Comparison of ENCODE assay signal across 9 cellular contexts in the genomic region with DNA sequence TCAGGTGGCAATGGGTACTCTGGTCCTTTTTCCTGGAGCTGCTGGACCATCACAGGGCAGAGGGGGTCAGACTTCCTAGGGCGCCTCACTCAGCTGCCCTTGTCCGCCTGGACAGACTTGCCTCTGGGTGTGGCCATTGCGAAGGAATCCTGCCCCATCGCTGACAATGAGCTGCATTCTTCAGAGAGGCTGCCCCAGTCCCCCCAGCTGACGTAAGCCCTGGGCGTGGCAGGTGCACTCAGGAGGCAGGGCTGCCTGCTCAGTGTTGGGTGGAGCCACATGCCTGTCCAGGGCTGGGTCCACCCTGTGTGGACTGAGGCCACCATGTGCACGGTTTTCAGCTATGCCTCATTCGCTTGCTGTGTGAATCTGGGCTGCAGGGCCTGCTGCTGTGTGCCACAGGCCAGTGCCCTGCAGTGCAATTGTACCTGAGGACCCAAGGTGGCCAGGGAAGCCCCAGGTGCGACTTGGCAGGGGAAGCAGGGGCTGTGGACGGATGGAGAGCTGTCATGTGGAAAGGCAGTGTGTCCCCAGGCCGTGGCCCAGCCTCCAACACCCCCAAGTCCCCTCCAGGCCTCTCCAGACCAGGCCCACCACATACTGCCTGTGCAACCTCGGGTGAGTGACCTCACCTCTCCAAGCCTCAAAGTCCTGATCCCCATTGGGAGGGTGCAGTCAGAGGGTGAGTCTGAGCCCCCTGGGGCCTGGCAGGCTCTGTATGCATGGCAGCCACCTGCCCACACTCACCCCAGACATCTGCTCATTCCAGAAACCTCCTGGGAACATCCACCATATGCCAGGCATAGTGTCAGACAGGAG. TPM values are rescaled to one million over a fixed set of nuclear protein-coding genes. Genes with fewer than 3 reads are reported as not detected.
DNase-seq lines count a peak whose midpoint lies in the region; ATAC-seq and TF ChIP-seq lines count a peak whose summit lies in the region.
"Had no signal": no experiment of that assay in that cellular context is flagged by ENCODE, and none has a peak within 500 bp of the region (broad histone marks: within the 10 kb centered on the region; RNA-seq: fewer than 3 reads in every experiment).

No MANE protein-coding gene starts in this region.

- H3K27me3 ChIP-seq in kidney epithelial cell (ENCODE audit: control insufficient read depth, insufficient read depth, low read length): no peaks in the 10 kb centered on the region

- no peak overlapping the region for H3K4me3 ChIP-seq in kidney epithelial cell (ENCODE audit: low read depth, low read length)

- peaks cover 53% of the 10 kb centered on the region for H3K4me1 Mint-ChIP-seq in brain
- no peaks in the 10 kb centered on the region for H3K4me1 Mint-ChIP-seq in CD14-positive monocyte

- no peaks in the 10 kb centered on the region for H3K36me3 Mint-ChIP-seq in brain
- no peaks in the 10 kb centered on the region for H3K36me3 Mint-ChIP-seq in CD14-positive monocyte

- no peak for TF ChIP-seq CTCF in brain (conservative IDR thresholded peaks at IDR 0.05)
- no peak for TF ChIP-seq CTCF in kidney epithelial cell (IDR thresholded peaks at IDR 0.05; ENCODE audit: insufficient read depth, low read length, poor library complexity, severe bottlenecking)
- TF ChIP-seq CTCF in CD14-positive monocyte (IDR thresholded peaks at IDR 0.05): no peak

- H3K27me3 Mint-ChIP-seq in brain (no peaks in the 10 kb centered on the region), CD14-positive monocyte (ENCODE audit: low read depth in 3 of 3) (peaks cover 13 to 16% (median 16%) of the 10 kb centered on the region in 3 donors)

- peak overlapping the region in 3 of 5 experiments; percentile 39 to 68 (median 60) for H3K27ac Mint-ChIP-seq in brain
- H3K27ac Mint-ChIP-seq in CD14-positive monocyte: peak overlapping the region in 1 of 7 donors; percentile 33

- no peaks in the 10 kb centered on the region for H3K36me3 ChIP-seq in kidney epithelial cell (ENCODE audit: control insufficient read depth, insufficient read depth, low read length)

- DNase-seq in NCI-H524 (lab: John Stamatoyannopoulos, UW) (peak; percentile 37 to 40), NCI-H524 treated with DMSO at 0.1 percent for 48 hours (lab: John Stamatoyannopoulos, UW) (no peak), kidney epithelial cell (ENCODE audit: low read depth) (peak; percentile 88), ureter (ENCODE audit: low spot score) (peak; percentile 87), CD14-positive monocyte (ENCODE audit: low spot score) (no peak), NK-92 (lab: John Stamatoyannopoulos, UW; ENCODE audit: unreplicated experiment) (no peak)
- DNase-seq: stimulated activated CD4-positive, alpha-beta T cell treated with anti-CD3 and anti-CD28 coated beads, Interleukin-2, amount 100 ng/mL, for 24 hours had no signal

- H3K9me3 Mint-ChIP-seq in brain: peaks cover 0 to 2% (median 0%) of the 10 kb centered on the region in 5 experiments
- no peaks in the 10 kb centered on the region for H3K9me3 Mint-ChIP-seq in CD14-positive monocyte

- intact Hi-C loops in CD14-positive monocyte (cut with micrococcal nuclease): no loop called here

- H3K4me3 Mint-ChIP-seq in brain (no peak overlapping the region), CD14-positive monocyte (no peak overlapping the region)

- ATAC-seq in HG02870 (IDR thresholded peaks at IDR 0.05; ENCODE audit: unreplicated experiment): no peak

RNA-seq across cellular contexts. Expression of a gene that starts 14.0 kb away (rescaled TPM):
- 123 TPM for polyA plus RNA-seq in brain (ENCODE audit: insufficient read depth, low read depth, low replicate concordance)
- 99.6 and 135 TPM in 2 replicates for total RNA-seq in kidney epithelial cell
- 423 TPM for total RNA-seq in ureter
- polyA plus RNA-seq in CD14-positive monocyte: 1 to 10 TPM; 2.0 to 2.5 TPM

RNA-seq across cellular contexts. Expression of a gene that starts 56.4 kb away (rescaled TPM):
- polyA plus RNA-seq in brain (ENCODE audit: insufficient read depth, low read depth, low replicate concordance) (not detected), CD14-positive monocyte (under 1 TPM in 1 of 2 donors, not detected in 1; 0.47 TPM)
- total RNA-seq in kidney epithelial cell (not detected in 2 replicates), ureter (0.83 TPM)

Comparison
In these comparisons a context has a peak if more than half of its experiments do, and no peak if none do; other contexts are left out.
1. DNase-seq: peak in NCI-H524 (2 of 2), kidney epithelial cell (single experiment) and ureter (single experiment); none in NCI-H524 treated with DMSO at 0.1 percent for 48 hours (single experiment), CD14-positive monocyte (single experiment) and NK-92 (single experiment).